In genomic region chr14:34650786-34651584, GRCh38 we compare ENCODE assay signal across 12 cellular contexts. TPM values are rescaled to one million over a fixed set of nuclear protein-coding genes. Genes with fewer than 3 reads are reported as not detected.
DNase-seq lines count a peak whose midpoint lies in the region; ATAC-seq, FAIRE-seq and TF ChIP-seq lines count a peak whose summit lies in the region.
"Had no signal": no experiment of that assay in that cellular context is flagged by ENCODE, and none has a peak within 500 bp of the region (broad histone marks: within the 10 kb centered on the region; RNA-seq: fewer than 3 reads in every experiment).

No MANE protein-coding gene starts in this region.

- TF ChIP-seq EP300 in K562 (IDR thresholded peaks at IDR 0.05; ENCODE audit: low read length): no peak

- FAIRE-seq in K562 (lab: Jason Lieb, UNC): peak; percentile 23

- peak; percentile 40; the same call in 2 of the 3 replicates for ATAC-seq in K562
- peak; percentile 82 for ATAC-seq in left lung
- no peak for ATAC-seq in T-cell (replicated peaks in 1 of 4)
- ATAC-seq: effector memory CD8-positive, alpha-beta T cell had no signal

- H3K27me3 ChIP-seq in A673 (replicated peaks; ENCODE audit: insufficient read depth, low read depth, low read length, poor library complexity): no peaks in the 10 kb centered on the region
- H3K27me3 ChIP-seq in K562 (ENCODE audit: control insufficient read depth in 2 of 2, insufficient read depth in 2 of 2, low read length in 2 of 2): no peaks in the 10 kb centered on the region
- no peaks in the 10 kb centered on the region for H3K27me3 ChIP-seq in left lung

- POLR2A ChIA-PET in A673 (lab: Charles Lee; ENCODE audit: low non-redundant PET): no interaction called here
- POLR2A ChIA-PET in K562 (lab: Yijun Ruan, JAX): no interaction called here
- POLR2A ChIA-PET in activated CD4-positive, alpha-beta T cell treated with anti-CD3 and anti-CD28 coated beads, Interleukin-2, amount 10 ng/mL, durations not matched to agents 7 days and 5 days (lab: Charles Lee): no interaction called here
- POLR2A ChIA-PET in T-cell (lab: Charles Lee): no interaction called here

- no TSS peak for BruUV-seq in A673 (replicated peaks; lab: Mats Ljungman, UMichigan)
- no TSS peak for BruUV-seq in K562 (replicated peaks; lab: Mats Ljungman, UMichigan)

- no peak overlapping the region for H3K27ac ChIP-seq in A673 (ENCODE audit: low read depth, low read length, poor library complexity, severe bottlenecking)
- H3K27ac ChIP-seq in K562 (ENCODE audit: extremely low read depth, low read depth, low read length): no peak overlapping the region
- peak overlapping the region in 1 of 2 donors; percentile 33 for H3K27ac ChIP-seq in left lung

- H3K79me2 ChIP-seq in K562 (ENCODE audit: control insufficient read depth, insufficient read depth, low read length): no peaks in the 10 kb centered on the region

- in situ Hi-C loops in K562 (cut with MboI): no loop called here

- TF ChIP-seq CTCF in A673 (conservative IDR thresholded peaks at IDR 0.05; ENCODE audit: low read depth, low read length): no peak
- TF ChIP-seq CTCF in K562 (IDR thresholded peaks at IDR 0.05 in 2 of 3, conservative IDR thresholded peaks at IDR 0.05 in 1 of 3; ENCODE audit: insufficient read depth in 2 of 3, low read depth in 1 of 3, low read length in 3 of 3): no peak
- no peak for TF ChIP-seq CTCF in left lung (IDR thresholded peaks at IDR 0.05)
- TF ChIP-seq CTCF in CD14-positive monocyte (IDR thresholded peaks at IDR 0.05): no peak

- intact Hi-C loops in A673 (cut with micrococcal nuclease; ENCODE audit: unreplicated experiment): no loop called here
- intact Hi-C loops in K562 (cut with micrococcal nuclease): no loop called here
- intact Hi-C loops in left lung (cut with DNase I): no loop called here
- intact Hi-C loops in CD14-positive monocyte (cut with micrococcal nuclease): no loop called here

- H3K36me3 Mint-ChIP-seq in activated CD4-positive, alpha-beta T cell treated with anti-CD3 and anti-CD28 coated beads, Interleukin-2, amount 10 ng/mL, durations not matched to agents 7 days and 5 days (ENCODE audit: low read depth): no peaks in the 10 kb centered on the region
- H3K36me3 Mint-ChIP-seq in T-cell: no peaks in the 10 kb centered on the region
- no peaks in the 10 kb centered on the region for H3K36me3 Mint-ChIP-seq in CD14-positive monocyte

- no peak for TF ChIP-seq POLR2A in K562 (conservative IDR thresholded peaks at IDR 0.05)

- H3K9me1 ChIP-seq in K562 (ENCODE audit: control insufficient read depth, insufficient read depth, low read length): no peaks in the 10 kb centered on the region

- H3K9me3 ChIP-seq in A673 (ENCODE audit: low read depth, low read length, poor library complexity, severe bottlenecking): no peaks in the 10 kb centered on the region
- H3K9me3 ChIP-seq in K562 (replicated peaks; ENCODE audit: control insufficient read depth, insufficient read depth, low read depth, low read length): no peaks in the 10 kb centered on the region
- H3K9me3 ChIP-seq in left lung: no peaks in the 10 kb centered on the region

- no peak overlapping the region for H3K4me3 Mint-ChIP-seq in activated CD4-positive, alpha-beta T cell treated with anti-CD3 and anti-CD28 coated beads, Interleukin-2, amount 10 ng/mL, durations not matched to agents 7 days and 5 days
- no peak overlapping the region for H3K4me3 Mint-ChIP-seq in T-cell
- no peak overlapping the region for H3K4me3 Mint-ChIP-seq in CD14-positive monocyte
- H3K4me3 Mint-ChIP-seq: CD4-positive, alpha-beta T cell; effector memory CD8-positive, alpha-beta T cell had no signal

- no peak overlapping the region for H3K9ac ChIP-seq in K562 (ENCODE audit: insufficient read depth in 1 of 2, low read depth in 2 of 2, low read length in 2 of 2)

- H3K4me1 ChIP-seq in A673 (ENCODE audit: insufficient read depth, low read length, poor library complexity, severe bottlenecking) (no peaks in the 10 kb centered on the region), K562 (replicated peaks in 1 of 2; ENCODE audit: control insufficient read depth in 2 of 2, insufficient read depth in 2 of 2, low read length in 2 of 2) (peaks cover 8 to 19% of the 10 kb centered on the region in 2 experiments), left lung (no peaks in the 10 kb centered on the region)

- peak; percentile 82 for DNase-seq in A673 (ENCODE audit: low spot score)
- DNase-seq in HPDE6-E6E7 (ENCODE audit: extremely low spot score): peak; percentile 83
- no peak for DNase-seq in K562 (ENCODE audit: extremely low read depth in 1 of 4, low spot score in 3 of 4)
- DNase-seq in left lung: no peak
- no peak for DNase-seq in activated CD4-positive, alpha-beta T cell treated with anti-CD3 and anti-CD28 coated beads, Interleukin-2, amount 10 ng/mL, durations not matched to agents 7 days and 5 days
- no peak for DNase-seq in T-cell
- no peak for DNase-seq in CD14-positive monocyte (ENCODE audit: low spot score)
- DNase-seq in NCI-H446 (lab: John Stamatoyannopoulos, UW): no peak
- DNase-seq: activated CD8-positive, alpha-beta memory T cell treated with anti-CD3 and anti-CD28 coated beads, Interleukin-2, amount 50 U/mL, for 4 hours; CD4-positive, alpha-beta T cell; effector memory CD8-positive, alpha-beta T cell; SIG-M5 had no signal

- H4K20me1 ChIP-seq in K562 (replicated peaks; ENCODE audit: control insufficient read depth, insufficient read depth, low read length): no peaks in the 10 kb centered on the region

- H2AFZ ChIP-seq in K562 (ENCODE audit: low read depth, low read length): no peak overlapping the region

- no peak overlapping the region for H3K27ac Mint-ChIP-seq in activated CD4-positive, alpha-beta T cell treated with anti-CD3 and anti-CD28 coated beads, Interleukin-2, amount 10 ng/mL, durations not matched to agents 7 days and 5 days
- H3K27ac Mint-ChIP-seq in T-cell (no peak overlapping the region), CD14-positive monocyte (peak overlapping the region in 1 of 7 donors; percentile 25)
- H3K27ac Mint-ChIP-seq: CD4-positive, alpha-beta T cell; effector memory CD8-positive, alpha-beta T cell had no signal

- no peak overlapping the region for H3K4me2 ChIP-seq in K562 (ENCODE audit: insufficient read depth, low read length)

- H3K4me1 Mint-ChIP-seq in activated CD4-positive, alpha-beta T cell treated with anti-CD3 and anti-CD28 coated beads, Interleukin-2, amount 10 ng/mL, durations not matched to agents 7 days and 5 days: peaks cover 4% of the 10 kb centered on the region
- H3K4me1 Mint-ChIP-seq in T-cell (no peaks in the 10 kb centered on the region), CD14-positive monocyte (peaks cover 2% of the 10 kb centered on the region)

- H3K4me3 ChIP-seq in A673 (ENCODE audit: low read depth, low read length, poor library complexity, severe bottlenecking) (no peak overlapping the region), K562 (no peak overlapping the region), left lung (no peak overlapping the region)

- CTCF ChIA-PET in A673 (lab: Charles Lee) (no interaction called here), K562 (lab: Yijun Ruan, JAX; ENCODE audit: low intra/inter-chr PET ratio) (no interaction called here), T-cell (lab: Charles Lee) (interaction anchor here in 1 of 2 donors (0.7 kb wide), 1 partner anchor 511 kb away, joined by 5 read pairs; no protein-coding TSS in a partner anchor)
- CTCF ChIA-PET in activated CD4-positive, alpha-beta T cell treated with anti-CD3 and anti-CD28 coated beads, Interleukin-2, amount 10 ng/mL, durations not matched to agents 7 days and 5 days (lab: Charles Lee): interaction anchor here (1.1 to 1.5 kb wide), 3 partner anchors 12 to 300 kb away, joined by 3 to 4 read pairs (median 3); no protein-coding TSS in a partner anchor

- 86% methylated on average over 4 of the region's 4 CpGs for whole genome bisulfite sequencing in K562 (ENCODE audit: insufficient coverage, low coverage, missing lambda C conversion rate)

- no peaks in the 10 kb centered on the region for H3K9me3 Mint-ChIP-seq in activated CD4-positive, alpha-beta T cell treated with anti-CD3 and anti-CD28 coated beads, Interleukin-2, amount 10 ng/mL, durations not matched to agents 7 days and 5 days
- H3K9me3 Mint-ChIP-seq in T-cell (no peaks in the 10 kb centered on the region), CD14-positive monocyte (peaks cover 0 to 7% (median 0%) of the 10 kb centered on the region in 7 donors)
- H3K9me3 Mint-ChIP-seq: CD4-positive, alpha-beta T cell; effector memory CD8-positive, alpha-beta T cell had no signal

- TF ChIP-seq RAD21 in K562 (CRISPR knock-in tag; conservative IDR thresholded peaks at IDR 0.05 in 1 of 2, IDR thresholded peaks at IDR 0.05 in 1 of 2): no peak

- H3K36me3 ChIP-seq in A673 (ENCODE audit: insufficient read depth, low read length, poor library complexity, severe bottlenecking) (no peaks in the 10 kb centered on the region), K562 (ENCODE audit: control insufficient read depth, insufficient read depth, low read length) (no peaks in the 10 kb centered on the region), left lung (no peaks in the 10 kb centered on the region)

- no peaks in the 10 kb centered on the region for H3K27me3 Mint-ChIP-seq in activated CD4-positive, alpha-beta T cell treated with anti-CD3 and anti-CD28 coated beads, Interleukin-2, amount 10 ng/mL, durations not matched to agents 7 days and 5 days
- no peaks in the 10 kb centered on the region for H3K27me3 Mint-ChIP-seq in T-cell
- peaks cover 0 to 3% (median 0%) of the 10 kb centered on the region in 3 donors for H3K27me3 Mint-ChIP-seq in CD14-positive monocyte (ENCODE audit: low read depth in 3 of 3)
- H3K27me3 Mint-ChIP-seq: CD4-positive, alpha-beta T cell; effector memory CD8-positive, alpha-beta T cell had no signal

RNA-seq across cellular contexts. Expression of gene SNX6, which starts 21.0 kb away (rescaled TPM):
- total RNA-seq in A673 (2021) (64.2 and 67.5 TPM in 2 replicates), K562 (2014; rRNA removed) (29.1 and 34.6 TPM in 2 replicates), K562 (2014; rRNA removed; fragmentation: Illumina TruSeq; extraction: Trizol) (85.3 and 103 TPM in 2 replicates), K562 (2015; rRNA removed; fragmentation: Illumina TruSeq; extraction: Trizol) (57.5 and 61.2 TPM in 2 replicates), K562 (2021) (44.0 and 49.8 TPM in 2 replicates), left lung (10 to 100 TPM; 71.3 to 73.6 TPM), T-cell (10 to 100 TPM; 63.4 to 69.1 (median 64.6) TPM)
- total RNA-seq in K562 (2011; cell fraction: chromatin; rRNA removed; ENCODE audit: low replicate concordance): 18.4 and 51.3 TPM in 2 replicates
- total RNA-seq in K562 (2011; cell fraction: nucleolus; rRNA removed): 9.7 and 14.7 TPM in 2 replicates
- 17.7 and 18.1 TPM in 2 replicates for total RNA-seq in K562 (2011; cell fraction: nucleoplasm; rRNA removed)
- polyA plus RNA-seq in K562 (2011; rRNA removed) (37.1 and 47.5 TPM in 2 replicates), K562 (2014; fragmentation: Illumina TruSeq; extraction: Trizol) (74.8 and 85.5 TPM in 2 replicates), K562 (2014; fragmentation: Nextera tagmentation; extraction: Ambion mirVana) (100 to 1,000 TPM; 110 to 111 TPM), K562 (2014; rRNA removed) (41.3 and 44.5 TPM in 2 replicates), CD14-positive monocyte (100 to 1,000 TPM; 114 to 115 TPM)
- 12.1 and 41.8 TPM in 2 replicates for polyA plus RNA-seq in K562 (2011; cell fraction: cytosol; rRNA removed)
- 8.4 and 14.9 TPM in 2 replicates for polyA plus RNA-seq in K562 (2011; cell fraction: nucleus; rRNA removed)
- 41.5 and 54.0 TPM in 2 replicates for polyA plus RNA-seq in K562 (2012)
- 46.2 and 55.6 TPM in 2 replicates for polyA minus RNA-seq in K562 (2011; rRNA and poly(A)+ RNA removed)
- polyA minus RNA-seq in K562 (2011; cell fraction: cytosol; rRNA and poly(A)+ RNA removed): 10.2 and 12.2 TPM in 2 replicates
- polyA minus RNA-seq in K562 (2011; cell fraction: nucleus; rRNA and poly(A)+ RNA removed): 7.3 and 14.6 TPM in 2 replicates
- 10 to 100 TPM; 81.3 to 83.8 TPM for total RNA-seq in activated CD4-positive, alpha-beta T cell treated with anti-CD3 and anti-CD28 coated beads, Interleukin-2, amount 10 ng/mL, durations not matched to agents 7 days and 5 days

Comparison
In these comparisons a context has a peak if more than half of its experiments do, and no peak if none do; other contexts are left out.
1. DNase-seq: peak in A673 (single experiment) and HPDE6-E6E7 (single experiment); none in K562 (0 of 4), left lung (0 of 2), activated CD4-positive, alpha-beta T cell treated with anti-CD3 and anti-CD28 coated beads, Interleukin-2, amount 10 ng/mL, durations not matched to agents 7 days and 5 days (single experiment), T-cell (0 of 34), CD14-positive monocyte (single experiment) and NCI-H446 (0 of 2).
2. ATAC-seq: peak in K562 (single experiment) and left lung (single experiment); none in T-cell (0 of 4).